ENCODE assay signal across 16 cellular contexts in the genomic region with DNA sequence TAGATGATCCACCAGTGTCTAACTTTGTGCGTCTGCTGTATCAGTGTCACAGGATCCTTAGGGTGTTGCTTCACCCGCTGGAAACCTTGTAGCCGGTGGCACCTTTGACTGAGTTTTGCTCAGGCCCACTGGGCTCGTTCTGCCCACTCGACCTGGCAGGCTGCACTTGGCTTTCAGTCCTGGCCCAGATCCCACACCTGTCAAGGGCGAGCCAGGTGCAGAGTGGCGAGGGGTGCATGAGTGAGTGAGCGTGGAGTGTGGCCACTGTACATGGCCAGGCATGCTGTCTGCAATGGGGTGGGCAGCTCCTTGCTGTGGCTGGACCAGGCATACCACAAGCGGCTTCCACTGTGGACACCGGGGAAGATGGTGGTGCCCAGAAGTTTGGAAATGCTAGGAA.
DNase-seq lines count a peak whose midpoint lies in the region; FAIRE-seq and TF ChIP-seq lines count a peak whose summit lies in the region.
"Had no signal": no experiment of that assay in that cellular context is flagged by ENCODE, and none has a peak within 500 bp of the region (broad histone marks: within the 10 kb centered on the region; RNA-seq: fewer than 3 reads in every experiment).

No MANE protein-coding gene starts in this region.

- TF ChIP-seq CTCF in neural crest cell (conservative IDR thresholded peaks at IDR 0.05) = no peak

- FAIRE-seq in urothelium cell line (lab: Jason Lieb, UNC) = peak; percentile 58
- FAIRE-seq: D721Med, GM12892, RCC 7860 had no signal

- H3K27ac Mint-ChIP-seq in neural crest cell (ENCODE audit: unreplicated experiment) = peak overlapping the region; percentile 12
- H3K27ac Mint-ChIP-seq: GM23338 had no signal

- H3K27me3 Mint-ChIP-seq in neural crest cell (ENCODE audit: low read depth) = no peaks in the 10 kb centered on the region
- H3K27me3 Mint-ChIP-seq: CD4-positive, alpha-beta memory T cell had no signal

- no peaks in the 10 kb centered on the region for H3K36me3 Mint-ChIP-seq in neural crest cell (ENCODE audit: low read depth)

- in situ Hi-C loops in G401 (cut with HindIII; ENCODE audit: low sequenced_read_pairs) = no loop called here

- no peaks in the 10 kb centered on the region for H3K4me1 Mint-ChIP-seq in neural crest cell
- H3K4me1 Mint-ChIP-seq: GM23338 had no signal

- DNase-seq in G401 (ENCODE audit: low spot score) = peak; percentile 43
- DNase-seq in activated CD8-positive, alpha-beta memory T cell treated with anti-CD3 and anti-CD28 coated beads, Interleukin-2, amount 50 U/mL, for 48 hours = peak; percentile 34
- no peak for DNase-seq in neural crest cell (ENCODE audit: low read depth, low spot score)
- no peak for DNase-seq in urothelium cell line (ENCODE audit: low spot score)
- DNase-seq in NCI-H69 (lab: John Stamatoyannopoulos, UW) = no peak
- no peak for DNase-seq in activated effector memory CD4-positive, alpha-beta T cell treated with anti-CD3 and anti-CD28 coated beads, Interleukin-2, amount 50 U/mL, for 16 hours
- DNase-seq in NCI-H226 = no peak
- DNase-seq: BE2C; CD4-positive, alpha-beta memory T cell; NCI-H1105 treated with DMSO at 0.1 percent for 48 hours; NCI-H187; SHP77 treated with DMSO at 0.1 percent for 48 hours had no signal

- H3K9me3 Mint-ChIP-seq in neural crest cell = no peaks in the 10 kb centered on the region

- no peak overlapping the region for H3K4me3 Mint-ChIP-seq in neural crest cell
- H3K4me3 Mint-ChIP-seq: CD4-positive, alpha-beta memory T cell; GM23338 had no signal

Comparison
In these comparisons a context has a peak if more than half of its experiments do, and no peak if none do; other contexts are left out.
1. DNase-seq: peak in G401 (single experiment) and activated CD8-positive, alpha-beta memory T cell treated with anti-CD3 and anti-CD28 coated beads, Interleukin-2, amount 50 U/mL, for 48 hours (single experiment); none in neural crest cell (single experiment), urothelium cell line (single experiment), NCI-H69 (single experiment), activated effector memory CD4-positive, alpha-beta T cell treated with anti-CD3 and anti-CD28 coated beads, Interleukin-2, amount 50 U/mL, for 16 hours (single experiment) and NCI-H226 (single experiment).